8 cellular contexts compared by ENCODE assay signal in the genomic region with DNA sequence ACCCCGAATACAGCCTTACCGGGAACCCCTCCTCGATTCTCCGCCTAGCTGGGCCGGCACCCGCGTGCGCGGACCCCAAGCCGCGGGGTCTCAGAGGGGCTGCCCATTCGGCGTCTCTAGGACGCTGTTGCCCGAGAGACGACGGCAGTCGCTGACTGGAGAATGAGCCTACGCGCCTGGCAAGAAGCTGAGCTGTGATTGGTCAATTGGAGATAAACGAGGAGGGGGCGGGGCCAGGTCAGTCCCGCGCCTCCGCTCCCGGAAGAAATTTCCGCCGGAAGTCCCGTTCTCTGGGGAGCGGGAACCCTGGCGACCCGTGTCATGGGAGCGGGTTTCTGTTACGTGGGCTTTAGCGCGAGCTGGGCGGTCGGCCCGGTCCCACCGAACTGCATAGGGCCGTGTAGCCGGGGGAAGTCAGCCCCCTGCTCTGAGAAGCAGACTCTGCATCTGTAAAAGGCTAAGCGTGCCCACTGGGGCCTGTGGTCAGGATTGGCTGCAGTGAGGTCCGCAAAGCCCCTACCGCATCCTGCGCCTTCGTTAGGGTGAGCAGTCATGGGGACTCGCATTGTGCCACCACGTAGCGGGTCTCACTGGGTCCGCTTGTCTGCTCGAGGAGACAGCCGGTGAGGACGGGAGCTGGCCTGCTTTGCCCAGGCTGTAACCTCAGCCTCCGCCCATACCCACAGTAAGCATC.
DNase-seq lines count a peak whose midpoint lies in the region; ATAC-seq, FAIRE-seq and TF ChIP-seq lines count a peak whose summit lies in the region.

A gene with protein sequence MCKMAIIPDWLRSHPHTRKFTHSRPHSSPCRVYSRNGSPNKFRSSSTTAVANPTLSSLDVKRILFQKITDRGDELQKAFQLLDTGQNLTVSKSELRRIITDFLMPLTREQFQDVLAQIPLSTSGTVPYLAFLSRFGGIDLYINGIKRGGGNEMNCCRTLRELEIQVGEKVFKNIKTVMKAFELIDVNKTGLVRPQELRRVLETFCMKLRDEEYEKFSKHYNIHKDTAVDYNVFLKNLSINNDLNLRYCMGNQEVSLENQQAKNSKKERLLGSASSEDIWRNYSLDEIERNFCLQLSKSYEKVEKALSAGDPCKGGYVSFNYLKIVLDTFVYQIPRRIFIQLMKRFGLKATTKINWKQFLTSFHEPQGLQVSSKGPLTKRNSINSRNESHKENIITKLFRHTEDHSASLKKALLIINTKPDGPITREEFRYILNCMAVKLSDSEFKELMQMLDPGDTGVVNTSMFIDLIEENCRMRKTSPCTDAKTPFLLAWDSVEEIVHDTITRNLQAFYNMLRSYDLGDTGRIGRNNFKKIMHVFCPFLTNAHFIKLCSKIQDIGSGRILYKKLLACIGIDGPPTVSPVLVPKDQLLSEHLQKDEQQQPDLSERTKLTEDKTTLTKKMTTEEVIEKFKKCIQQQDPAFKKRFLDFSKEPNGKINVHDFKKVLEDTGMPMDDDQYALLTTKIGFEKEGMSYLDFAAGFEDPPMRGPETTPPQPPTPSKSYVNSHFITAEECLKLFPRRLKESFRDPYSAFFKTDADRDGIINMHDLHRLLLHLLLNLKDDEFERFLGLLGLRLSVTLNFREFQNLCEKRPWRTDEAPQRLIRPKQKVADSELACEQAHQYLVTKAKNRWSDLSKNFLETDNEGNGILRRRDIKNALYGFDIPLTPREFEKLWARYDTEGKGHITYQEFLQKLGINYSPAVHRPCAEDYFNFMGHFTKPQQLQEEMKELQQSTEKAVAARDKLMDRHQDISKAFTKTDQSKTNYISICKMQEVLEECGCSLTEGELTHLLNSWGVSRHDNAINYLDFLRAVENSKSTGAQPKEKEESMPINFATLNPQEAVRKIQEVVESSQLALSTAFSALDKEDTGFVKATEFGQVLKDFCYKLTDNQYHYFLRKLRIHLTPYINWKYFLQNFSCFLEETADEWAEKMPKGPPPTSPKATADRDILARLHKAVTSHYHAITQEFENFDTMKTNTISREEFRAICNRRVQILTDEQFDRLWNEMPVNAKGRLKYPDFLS (N-terminal part only) (minus strand): TSS at position 157 of the 694 bp plus-strand sequence. CDS start 29,987 bp downstream, outside the sequence.

- peak; percentile 87 for TF ChIP-seq POLR2A in GM18526 (IDR thresholded peaks at IDR 0.05; ENCODE audit: extremely low read depth, insufficient read length)

- FAIRE-seq in islet of Langerhans (lab: Jason Lieb, UNC): peak; percentile 81

- ATAC-seq in HG03097 (IDR thresholded peaks at IDR 0.05; ENCODE audit: low FRiP score, unreplicated experiment): peak; percentile 72
- ATAC-seq in central memory CD8-positive, alpha-beta T cell (replicated peaks; ENCODE audit: extremely low read depth, poor library complexity, severe bottlenecking): peak; percentile 89

- peak within 1 kb of the TSS; percentile 92 for H3K4me3 Mint-ChIP-seq in central memory CD8-positive, alpha-beta T cell

- H3K27ac Mint-ChIP-seq in central memory CD8-positive, alpha-beta T cell (ENCODE audit: low read depth): peak within 1 kb of the TSS; percentile 92

- peak; percentile 58 for DNase-seq in 8988T
- DNase-seq in NCI-H226: peak; percentile 60
- peak; percentile 82 for DNase-seq in activated CD4-positive, CD25-positive, alpha-beta regulatory T cell treated with anti-CD3 and anti-CD28 coated beads, Interleukin-2, amount 50 U/mL, for 16 hours (ENCODE audit: low read depth, low spot score)
- DNase-seq in central memory CD8-positive, alpha-beta T cell (ENCODE audit: low spot score in 2 of 2): peak; percentile 80 to 82
- DNase-seq in stimulated activated CD4-positive, alpha-beta T cell treated with anti-CD3 and anti-CD28 coated beads, Interleukin-12 subunit alpha, Interleukin-12 subunit beta, amount 100 ng/mL, for 4 hours: peak; percentile 88

- peaks cover 12% of the 10 kb centered on the region for H3K27me3 Mint-ChIP-seq in central memory CD8-positive, alpha-beta T cell

- peaks cover 35% of the 10 kb centered on the region for H3K4me1 Mint-ChIP-seq in central memory CD8-positive, alpha-beta T cell

- peaks cover 13% of the 10 kb centered on the region for H3K36me3 Mint-ChIP-seq in central memory CD8-positive, alpha-beta T cell (ENCODE audit: insufficient read depth)

- no peaks in the 10 kb centered on the region for H3K9me3 Mint-ChIP-seq in central memory CD8-positive, alpha-beta T cell

Comparison
In these comparisons a context has a peak if more than half of its experiments do, and no peak if none do; other contexts are left out.
1. Peak in every context shown above with its lines: DNase-seq and ATAC-seq.